Comparison of ENCODE assay signal across 8 cellular contexts in genomic region chr10:323651-324293, GRCh38.
DNase-seq lines count a peak whose midpoint lies in the region; ATAC-seq and TF ChIP-seq lines count a peak whose summit lies in the region.

No MANE protein-coding gene starts in this region.

- H3K9me3 ChIP-seq in T-helper 17 cell (ENCODE audit: control insufficient read depth, low read length, poor library complexity, severe bottlenecking) (no peaks in the 10 kb centered on the region), lung (ENCODE audit: control insufficient read depth in 2 of 2, insufficient read depth in 1 of 2, low read length in 1 of 2) (no peaks in the 10 kb centered on the region)

- peaks cover 4% of the 10 kb centered on the region for H3K36me3 Mint-ChIP-seq in T-helper 17 cell (ENCODE audit: low read depth)

- H3K4me3 ChIP-seq in cardiac fibroblast (replicated peaks in 1 of 2; ENCODE audit: low read depth in 2 of 2, low read length in 2 of 2) (peak overlapping the region in 1 of 2 donors; percentile 38), lung (no peak overlapping the region)

- peaks cover 22% of the 10 kb centered on the region for H3K4me1 Mint-ChIP-seq in T-helper 17 cell

- no peaks in the 10 kb centered on the region for H3K27me3 Mint-ChIP-seq in T-helper 17 cell

- peak; percentile 62 for DNase-seq in activated naive CD4-positive, alpha-beta T cell treated with Interleukin-2 at 50 U/mL for 16 hours
- no peak for DNase-seq in activated naive CD4-positive, alpha-beta T cell (lab: John Stamatoyannopoulos, UW)
- DNase-seq in T-helper 17 cell (peak in 1 of 3 donors; percentile 18), cardiac fibroblast (ENCODE audit: low read depth in 2 of 2) (peak; percentile 97), lung (ENCODE audit: low spot score) (peak; percentile 76), stromal cell of bone marrow (ENCODE audit: low read depth) (peak; percentile 96), DMS 273 treated with DMSO at 0.1 percent for 48 hours (lab: John Stamatoyannopoulos, UW) (no peak)

- peaks cover 3 to 12% of the 10 kb centered on the region in 2 donors for H3K36me3 ChIP-seq in lung (ENCODE audit: control insufficient read depth in 2 of 2, insufficient read depth in 2 of 2, low read length in 2 of 2)

- no peaks in the 10 kb centered on the region for H3K4me1 ChIP-seq in lung (ENCODE audit: control insufficient read depth in 2 of 2, insufficient read depth in 2 of 2, low read length in 2 of 2)

- peak overlapping the region in 1 of 2 donors; percentile 43 for H3K27ac ChIP-seq in lung (ENCODE audit: low read depth in 1 of 2, low read length in 1 of 2)

- H3K27me3 ChIP-seq in lung (ENCODE audit: control insufficient read depth, insufficient read depth), result no peaks in the 10 kb centered on the region

- no peak for TF ChIP-seq CTCF in cardiac fibroblast (IDR thresholded peaks at IDR 0.05; ENCODE audit: low read depth, low read length)
- no peak for TF ChIP-seq CTCF in lung (IDR thresholded peaks at IDR 0.05; ENCODE audit: control extremely low read depth, extremely low read depth)

- ATAC-seq in HG03139 (IDR thresholded peaks at IDR 0.05; ENCODE audit: unreplicated experiment) (peak; percentile 98), T-helper 17 cell (peak; percentile 95), lung (ENCODE audit: insufficient read depth, low FRiP score) (peak; percentile 87)

- H3K4me3 Mint-ChIP-seq in T-helper 17 cell, result peak overlapping the region; percentile 96

- WGBS in lung, 2 donors, result 53 to 56% methylated on average over 15 of the region's 15 CpGs

- peak overlapping the region; percentile 73 for H3K27ac Mint-ChIP-seq in T-helper 17 cell

Comparison
In these comparisons a context has a peak if more than half of its experiments do, and no peak if none do; other contexts are left out.
1. DNase-seq: peak in activated naive CD4-positive, alpha-beta T cell treated with Interleukin-2 at 50 U/mL for 16 hours (single experiment), cardiac fibroblast (2 of 2), lung (single experiment) and stromal cell of bone marrow (single experiment); none in activated naive CD4-positive, alpha-beta T cell (0 of 4) and DMS 273 treated with DMSO at 0.1 percent for 48 hours (single experiment).
2. Peak in every context shown above with its lines, with median percentiles within 50 percentile points of each other: ATAC-seq.